In the genomic region with DNA sequence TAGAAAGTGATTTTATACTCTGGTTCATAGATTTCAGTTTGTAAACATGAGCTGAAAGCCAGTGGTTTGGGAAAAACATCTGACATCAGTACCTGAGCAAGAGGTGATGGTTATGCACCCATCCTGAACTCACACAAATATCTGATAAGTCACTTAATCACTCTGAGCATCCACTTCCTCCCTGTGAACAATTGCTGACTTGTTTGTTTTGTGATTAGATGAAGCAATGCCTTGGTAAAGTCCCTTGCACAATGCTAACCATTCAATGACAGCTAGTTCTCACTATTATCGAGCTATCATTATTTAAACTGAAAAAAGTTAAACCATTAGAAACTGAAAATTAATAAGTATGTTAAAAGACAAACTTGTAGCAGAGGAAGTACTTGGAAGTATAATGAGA, we compare ENCODE assay signal across 17 cellular contexts.
DNase-seq lines count a peak whose midpoint lies in the region; ATAC-seq and TF ChIP-seq lines count a peak whose summit lies in the region.
"Had no signal": no experiment of that assay in that cellular context is flagged by ENCODE, and none has a peak within 500 bp of the region (broad histone marks: within the 10 kb centered on the region; RNA-seq: fewer than 3 reads in every experiment).

No MANE protein-coding gene starts in this region.

- POLR2A ChIA-PET in MCF 10A (lab: Yijun Ruan, JAX) = no interaction called here

- H3K36me3 ChIP-seq in breast epithelium = no peaks in the 10 kb centered on the region

- in situ Hi-C loops in SK-MEL-5 (cut with HindIII; ENCODE audit: low pct_unique_long_range_greater_than_20kb, low sequenced_read_pairs) = no loop called here

- H3K36me3 Mint-ChIP-seq in MCF 10A (ENCODE audit: insufficient read depth, unreplicated experiment) = no peaks in the 10 kb centered on the region
- H3K36me3 Mint-ChIP-seq in stimulated activated effector memory CD8-positive, alpha-beta T cell treated with anti-CD3 and anti-CD28 coated beads, Interleukin-12 subunit alpha, Interleukin-12 subunit beta, amount 100 ng/mL, for 72 hours = no peaks in the 10 kb centered on the region
- H3K36me3 Mint-ChIP-seq: IgD-negative memory B cell had no signal

- no peak overlapping the region for H3K4me3 Mint-ChIP-seq in MCF 10A (ENCODE audit: unreplicated experiment)
- no peak overlapping the region for H3K4me3 Mint-ChIP-seq in stimulated activated effector memory CD8-positive, alpha-beta T cell treated with anti-CD3 and anti-CD28 coated beads, Interleukin-12 subunit alpha, Interleukin-12 subunit beta, amount 100 ng/mL, for 72 hours
- H3K4me3 Mint-ChIP-seq: IgD-negative memory B cell, nephron had no signal

- no peak overlapping the region for H3K27ac ChIP-seq in breast epithelium
- H3K27ac ChIP-seq: SK-N-MC had no signal

- peak; percentile 58 for ATAC-seq in HG03135 (IDR thresholded peaks at IDR 0.05; ENCODE audit: unreplicated experiment)
- ATAC-seq in GM18502 (IDR thresholded peaks at IDR 0.05; ENCODE audit: poor library complexity, unreplicated experiment) = no peak
- no peak for ATAC-seq in stimulated activated effector memory CD8-positive, alpha-beta T cell treated with anti-CD3 and anti-CD28 coated beads, Interleukin-12 subunit alpha, Interleukin-12 subunit beta, amount 100 ng/mL, for 72 hours

- no peaks in the 10 kb centered on the region for H3K9me3 ChIP-seq in breast epithelium

- CTCF ChIA-PET in MCF 10A (lab: Yijun Ruan, JAX) = interaction anchor here (0.7 kb wide), 1 partner anchor 168 kb away, joined by 4 read pairs; no protein-coding TSS in a partner anchor

- H3K9me3 Mint-ChIP-seq in MCF 10A (ENCODE audit: unreplicated experiment) = no peaks in the 10 kb centered on the region
- peaks cover 9% of the 10 kb centered on the region for H3K9me3 Mint-ChIP-seq in stimulated activated effector memory CD8-positive, alpha-beta T cell treated with anti-CD3 and anti-CD28 coated beads, Interleukin-12 subunit alpha, Interleukin-12 subunit beta, amount 100 ng/mL, for 72 hours
- H3K9me3 Mint-ChIP-seq: nephron had no signal

- no peak overlapping the region for H3K4me3 ChIP-seq in breast epithelium
- H3K4me3 ChIP-seq: SK-N-MC had no signal

- TF ChIP-seq CTCF in MCF 10A (IDR thresholded peaks at IDR 0.05; ENCODE audit: unreplicated experiment) (no peak), breast epithelium (IDR thresholded peaks at IDR 0.05) (no peak)

- intact Hi-C loops in MCF 10A (cut with micrococcal nuclease) = no loop called here
- intact Hi-C loops in breast epithelium (cut with DNase I; ENCODE audit: low total_unique reads) = no loop called here

- H3K27me3 ChIP-seq in breast epithelium = no peaks in the 10 kb centered on the region

- TF ChIP-seq POLR2A in breast epithelium (IDR thresholded peaks at IDR 0.05) = no peak

- no peak overlapping the region for H3K27ac Mint-ChIP-seq in MCF 10A (ENCODE audit: low read depth, unreplicated experiment)
- no peak overlapping the region for H3K27ac Mint-ChIP-seq in stimulated activated effector memory CD8-positive, alpha-beta T cell treated with anti-CD3 and anti-CD28 coated beads, Interleukin-12 subunit alpha, Interleukin-12 subunit beta, amount 100 ng/mL, for 72 hours
- H3K27ac Mint-ChIP-seq: IgD-negative memory B cell, nephron had no signal

- BruUV-seq in MCF 10A (replicated peaks; lab: Mats Ljungman, UMichigan) = no TSS peak

- no peaks in the 10 kb centered on the region for H3K27me3 Mint-ChIP-seq in MCF 10A (ENCODE audit: insufficient read depth, unreplicated experiment)
- H3K27me3 Mint-ChIP-seq: IgD-negative memory B cell had no signal

- no peaks in the 10 kb centered on the region for H3K4me1 Mint-ChIP-seq in MCF 10A (ENCODE audit: insufficient read depth, unreplicated experiment)
- no peaks in the 10 kb centered on the region for H3K4me1 Mint-ChIP-seq in stimulated activated effector memory CD8-positive, alpha-beta T cell treated with anti-CD3 and anti-CD28 coated beads, Interleukin-12 subunit alpha, Interleukin-12 subunit beta, amount 100 ng/mL, for 72 hours
- H3K4me1 Mint-ChIP-seq: IgD-negative memory B cell, nephron had no signal

- no peaks in the 10 kb centered on the region for H3K4me1 ChIP-seq in breast epithelium

- DNase-seq in MCF 10A (ENCODE audit: unreplicated experiment) (peak; percentile 17), breast epithelium (ENCODE audit: low spot score in 2 of 2) (no peak), SK-MEL-5 (ENCODE audit: low read depth, low spot score) (peak; percentile 45), renal cortical epithelial cell (ENCODE audit: low read depth) (peak; percentile 33)
- no peak for DNase-seq in activated CD4-positive, CD25-positive, alpha-beta regulatory T cell (lab: John Stamatoyannopoulos, UW)
- no peak for DNase-seq in stimulated activated effector memory CD8-positive, alpha-beta T cell treated with anti-CD3 and anti-CD28 coated beads, Interleukin-12 subunit alpha, Interleukin-12 subunit beta, amount 100 ng/mL, for 72 hours (ENCODE audit: low spot score in 2 of 2)
- DNase-seq: effector CD8-positive, alpha-beta T cell; hippocampal formation; islet precursor cell; NCI-H187 treated with DMSO at 0.1 percent for 48 hours; NCI-H510A; OCI-M1 had no signal

Comparison
In these comparisons a context has a peak if more than half of its experiments do, and no peak if none do; other contexts are left out.
1. DNase-seq: peak in MCF 10A (single experiment), SK-MEL-5 (single experiment) and renal cortical epithelial cell (single experiment); none in breast epithelium (0 of 2), activated CD4-positive, CD25-positive, alpha-beta regulatory T cell (0 of 4) and stimulated activated effector memory CD8-positive, alpha-beta T cell treated with anti-CD3 and anti-CD28 coated beads, Interleukin-12 subunit alpha, Interleukin-12 subunit beta, amount 100 ng/mL, for 72 hours (0 of 2).